13 cellular contexts compared by ENCODE assay signal in genomic region chr6:27517238-27517637, GRCh38. TPM values are rescaled to one million over a fixed set of nuclear protein-coding genes. Genes with fewer than 3 reads are reported as not detected.
DNase-seq lines count a peak whose midpoint lies in the region; ATAC-seq, FAIRE-seq and TF ChIP-seq lines count a peak whose summit lies in the region.
"Had no signal": no experiment of that assay in that cellular context is flagged by ENCODE, and none has a peak within 500 bp of the region (broad histone marks: within the 10 kb centered on the region; RNA-seq: fewer than 3 reads in every experiment).

No MANE protein-coding gene starts in this region.

- peaks cover under 1% of the 10 kb centered on the region for H3K27me3 ChIP-seq in CD8-positive, alpha-beta T cell (ENCODE audit: insufficient read depth, low read length)
- H3K27me3 ChIP-seq in K562 (ENCODE audit: control insufficient read depth in 2 of 2, insufficient read depth in 2 of 2, low read length in 2 of 2) = no peaks in the 10 kb centered on the region
- H3K27me3 ChIP-seq in left lung = peaks cover 31 to 54% of the 10 kb centered on the region in 2 donors

- no peak for TF ChIP-seq EP300 in K562 (IDR thresholded peaks at IDR 0.05; ENCODE audit: low read length)

- no peaks in the 10 kb centered on the region for H3K79me2 ChIP-seq in K562 (ENCODE audit: control insufficient read depth, insufficient read depth, low read length)

- no TSS peak for BruUV-seq in K562 (replicated peaks; lab: Mats Ljungman, UMichigan)

- TF ChIP-seq POLR2A in K562 (conservative IDR thresholded peaks at IDR 0.05) = no peak

- TF ChIP-seq RAD21 in K562 (CRISPR knock-in tag; conservative IDR thresholded peaks at IDR 0.05 in 1 of 2, IDR thresholded peaks at IDR 0.05 in 1 of 2) = no peak

- no peaks in the 10 kb centered on the region for H3K36me3 Mint-ChIP-seq in activated naive CD8-positive, alpha-beta T cell
- peaks cover 2% of the 10 kb centered on the region for H3K36me3 Mint-ChIP-seq in activated naive CD8-positive, alpha-beta T cell treated with anti-CD3 and anti-CD28 coated beads, Interleukin-2, amount 50 U/mL, for 24 hours (ENCODE audit: low read depth)
- peaks cover 4% of the 10 kb centered on the region for H3K36me3 Mint-ChIP-seq in CD8-positive, alpha-beta T cell
- no peaks in the 10 kb centered on the region for H3K36me3 Mint-ChIP-seq in nephron progenitor cell (ENCODE audit: low read depth)

- H3K4me1 Mint-ChIP-seq in activated naive CD8-positive, alpha-beta T cell (ENCODE audit: low read depth) = peaks cover 16% of the 10 kb centered on the region
- H3K4me1 Mint-ChIP-seq in activated naive CD8-positive, alpha-beta T cell treated with anti-CD3 and anti-CD28 coated beads, Interleukin-2, amount 50 U/mL, for 24 hours = peaks cover 25% of the 10 kb centered on the region
- H3K4me1 Mint-ChIP-seq in CD8-positive, alpha-beta T cell (ENCODE audit: low read depth) = peaks cover 19% of the 10 kb centered on the region
- peaks cover 10% of the 10 kb centered on the region for H3K4me1 Mint-ChIP-seq in nephron progenitor cell

- no peaks in the 10 kb centered on the region for H3K36me3 ChIP-seq in CD8-positive, alpha-beta T cell (ENCODE audit: insufficient read depth, low read length)
- H3K36me3 ChIP-seq in K562 (ENCODE audit: control insufficient read depth, insufficient read depth, low read length) (no peaks in the 10 kb centered on the region), left lung (no peaks in the 10 kb centered on the region)

- no peak for ATAC-seq in activated naive CD8-positive, alpha-beta T cell treated with anti-CD3 and anti-CD28 coated beads, Interleukin-2, amount 50 U/mL, for 24 hours
- no peak for ATAC-seq in CD8-positive, alpha-beta T cell
- ATAC-seq in K562 = no peak
- ATAC-seq in left lung = no peak

- no peak overlapping the region for H3K9ac ChIP-seq in K562 (ENCODE audit: insufficient read depth in 1 of 2, low read depth in 2 of 2, low read length in 2 of 2)

- in situ Hi-C loops in K562 (cut with MboI) = loop anchor here (5.0 kb wide), 1 partner anchor 90 kb away; no protein-coding TSS in a partner anchor

- intact Hi-C loops in CD8-positive, alpha-beta T cell (cut with DNase I, micrococcal nuclease) = loop anchor here (5.0 kb wide), 4 partner anchors 170 to 355 kb away; no protein-coding TSS in a partner anchor
- intact Hi-C loops in K562 (cut with micrococcal nuclease) = no loop called here
- intact Hi-C loops in left lung (cut with DNase I) = no loop called here

- H3K9me3 Mint-ChIP-seq in activated naive CD8-positive, alpha-beta T cell (ENCODE audit: low read depth) = no peaks in the 10 kb centered on the region
- no peaks in the 10 kb centered on the region for H3K9me3 Mint-ChIP-seq in activated naive CD8-positive, alpha-beta T cell treated with anti-CD3 and anti-CD28 coated beads, Interleukin-2, amount 50 U/mL, for 24 hours
- H3K9me3 Mint-ChIP-seq in CD8-positive, alpha-beta T cell = no peaks in the 10 kb centered on the region
- no peaks in the 10 kb centered on the region for H3K9me3 Mint-ChIP-seq in nephron progenitor cell
- H3K9me3 Mint-ChIP-seq: H9 had no signal

- POLR2A ChIA-PET in CD8-positive, alpha-beta T cell (lab: Charles Lee) = no interaction called here
- POLR2A ChIA-PET in K562 (lab: Yijun Ruan, JAX) = interaction anchor here (1.1 to 2.4 kb wide), 3 partner anchors 10 to 824 kb away, joined by 3 to 35 read pairs (median 3); no protein-coding TSS in a partner anchor

- H3K4me2 ChIP-seq in K562 (ENCODE audit: insufficient read depth, low read length) = no peak overlapping the region

- WGBS in K562 (ENCODE audit: insufficient coverage, low coverage, missing lambda C conversion rate) = 72% methylated on average over 5 of the region's 5 CpGs

- H3K27ac ChIP-seq in CD8-positive, alpha-beta T cell (ENCODE audit: low read depth, low read length) = no peak overlapping the region
- H3K27ac ChIP-seq in K562 (ENCODE audit: extremely low read depth, low read depth, low read length) (no peak overlapping the region), left lung (no peak overlapping the region)

- no peaks in the 10 kb centered on the region for H3K9me3 ChIP-seq in CD8-positive, alpha-beta T cell (ENCODE audit: low read length)
- H3K9me3 ChIP-seq in K562 (replicated peaks; ENCODE audit: control insufficient read depth, insufficient read depth, low read depth, low read length) (peaks cover 3% of the 10 kb centered on the region; the same call in 1 of the 2 replicates), left lung (no peaks in the 10 kb centered on the region)

- peak overlapping the region; percentile 51 for H3K4me3 Mint-ChIP-seq in activated naive CD8-positive, alpha-beta T cell
- no peak overlapping the region for H3K4me3 Mint-ChIP-seq in activated naive CD8-positive, alpha-beta T cell treated with anti-CD3 and anti-CD28 coated beads, Interleukin-2, amount 50 U/mL, for 24 hours
- H3K4me3 Mint-ChIP-seq in CD8-positive, alpha-beta T cell = peak overlapping the region; percentile 48
- H3K4me3 Mint-ChIP-seq in nephron progenitor cell = peak overlapping the region; percentile 55

- peaks cover 10% of the 10 kb centered on the region for H3K4me1 ChIP-seq in CD8-positive, alpha-beta T cell (ENCODE audit: insufficient read depth, low read length)
- H3K4me1 ChIP-seq in K562 (replicated peaks in 1 of 2; ENCODE audit: control insufficient read depth in 2 of 2, insufficient read depth in 2 of 2, low read length in 2 of 2) = peaks cover 4 to 7% of the 10 kb centered on the region in 2 experiments; a peak in 2 of 5 replicates
- peaks cover 7 to 9% of the 10 kb centered on the region in 2 donors for H3K4me1 ChIP-seq in left lung

- no peak for TF ChIP-seq CTCF in CD8-positive, alpha-beta T cell (IDR thresholded peaks at IDR 0.05)
- TF ChIP-seq CTCF in K562 (IDR thresholded peaks at IDR 0.05 in 2 of 3, conservative IDR thresholded peaks at IDR 0.05 in 1 of 3; ENCODE audit: insufficient read depth in 2 of 3, low read depth in 1 of 3, low read length in 3 of 3) (no peak), nephron progenitor cell (IDR thresholded peaks at IDR 0.05) (no peak), left lung (IDR thresholded peaks at IDR 0.05) (no peak)

- no peak overlapping the region for H3K27ac Mint-ChIP-seq in activated naive CD8-positive, alpha-beta T cell
- no peak overlapping the region for H3K27ac Mint-ChIP-seq in activated naive CD8-positive, alpha-beta T cell treated with anti-CD3 and anti-CD28 coated beads, Interleukin-2, amount 50 U/mL, for 24 hours
- no peak overlapping the region for H3K27ac Mint-ChIP-seq in CD8-positive, alpha-beta T cell
- peak overlapping the region; percentile 17 for H3K27ac Mint-ChIP-seq in nephron progenitor cell
- H3K27ac Mint-ChIP-seq: H9 had no signal

- H3K4me3 ChIP-seq in CD8-positive, alpha-beta T cell (ENCODE audit: low read depth, low read length) = no peak overlapping the region
- no peak overlapping the region for H3K4me3 ChIP-seq in K562
- H3K4me3 ChIP-seq in left lung = no peak overlapping the region

- H3K27me3 Mint-ChIP-seq in activated naive CD8-positive, alpha-beta T cell = peaks cover 19% of the 10 kb centered on the region
- H3K27me3 Mint-ChIP-seq in activated naive CD8-positive, alpha-beta T cell treated with anti-CD3 and anti-CD28 coated beads, Interleukin-2, amount 50 U/mL, for 24 hours = peaks cover 41% of the 10 kb centered on the region
- peaks cover 34% of the 10 kb centered on the region for H3K27me3 Mint-ChIP-seq in CD8-positive, alpha-beta T cell (ENCODE audit: low read depth)
- H3K27me3 Mint-ChIP-seq in nephron progenitor cell (ENCODE audit: low read depth, poor library complexity) = peaks cover 29% of the 10 kb centered on the region

- no peak overlapping the region for H2AFZ ChIP-seq in K562 (ENCODE audit: low read depth, low read length)

- FAIRE-seq in K562 (lab: Jason Lieb, UNC) = no peak
- FAIRE-seq: GM12892 had no signal

- CTCF ChIA-PET in CD8-positive, alpha-beta T cell (lab: Charles Lee) = interaction anchor here (0.5 to 2.8 kb wide), 3 partner anchors 76 to 379 kb away, joined by 3 to 27 read pairs (median 15); no protein-coding TSS in a partner anchor
- CTCF ChIA-PET in K562 (lab: Yijun Ruan, JAX; ENCODE audit: low intra/inter-chr PET ratio) = no interaction called here

- DNase-seq in activated naive CD8-positive, alpha-beta T cell treated with anti-CD3 and anti-CD28 coated beads, Interleukin-2, amount 50 U/mL, for 24 hours = no peak
- DNase-seq in CD8-positive, alpha-beta T cell = no peak
- DNase-seq in K562 (ENCODE audit: extremely low read depth in 1 of 4, low spot score in 3 of 4) (no peak), nephron progenitor cell (no peak), left lung (no peak), HuH-7.5 (ENCODE audit: low spot score) (no peak)
- no peak for DNase-seq in effector CD4-positive, alpha-beta T cell
- DNase-seq: DND-41, GDM1, GOT3, H9 had no signal

- H3K9me1 ChIP-seq in K562 (ENCODE audit: control insufficient read depth, insufficient read depth, low read length) = no peaks in the 10 kb centered on the region

- H4K20me1 ChIP-seq in K562 (replicated peaks; ENCODE audit: control insufficient read depth, insufficient read depth, low read length) = no peaks in the 10 kb centered on the region

TF ChIP-seq in K562, 482 proteins besides CTCF, POLR2A, EP300 and RAD21:
- no peak for TF ChIP-seq ZNF561 (CRISPR knock-in tag; conservative IDR thresholded peaks at IDR 0.05)
- TF ChIP-seq MAFG (tag; conservative IDR thresholded peaks at IDR 0.05) = 0 out of 2 replicates have a peak, but pooled peaks have one; percentile 26
- peak; percentile 69 for TF ChIP-seq ZNF316 (IDR thresholded peaks at IDR 0.05)

RNA-seq across cellular contexts. Expression of gene ZNF184, which starts 44.3 kb away (rescaled TPM):
- total RNA-seq in CD8-positive, alpha-beta T cell = 10 to 100 TPM; 31.8 to 32.9 TPM
- total RNA-seq in K562 (2011; cell fraction: chromatin; rRNA removed; ENCODE audit: low replicate concordance) = 6.7 and 29.3 TPM in 2 replicates
- 3.5 and 7.0 TPM in 2 replicates for total RNA-seq in K562 (2011; cell fraction: nucleolus; rRNA removed)
- total RNA-seq in K562 (2011; cell fraction: nucleoplasm; rRNA removed) = 6.2 and 9.2 TPM in 2 replicates
- total RNA-seq in K562 (2014; rRNA removed) (10.2 and 11.2 TPM in 2 replicates), K562 (2014; rRNA removed; fragmentation: Illumina TruSeq; extraction: Trizol) (21.6 and 25.5 TPM in 2 replicates), K562 (2015; rRNA removed; fragmentation: Illumina TruSeq; extraction: Trizol) (22.1 and 22.2 TPM in 2 replicates), K562 (2021) (10.7 and 11.0 TPM in 2 replicates), left lung (1 to 10 TPM; 6.0 TPM)
- polyA plus RNA-seq in K562 (2011; rRNA removed) (11.6 and 13.8 TPM in 2 replicates), K562 (2014; fragmentation: Illumina TruSeq; extraction: Trizol) (12.8 and 16.2 TPM in 2 replicates), K562 (2014; fragmentation: Nextera tagmentation; extraction: Ambion mirVana) (10 to 100 TPM in 1 of 2 experiments, 1 to 10 TPM in 1; 7.6 to 12.8 TPM), K562 (2014; rRNA removed) (7.7 and 9.0 TPM in 2 replicates)
- polyA plus RNA-seq in K562 (2011; cell fraction: cytosol; rRNA removed) = 1.7 and 4.6 TPM in 2 replicates
- polyA plus RNA-seq in K562 (2011; cell fraction: nucleus; rRNA removed) = 4.5 and 9.0 TPM in 2 replicates
- polyA plus RNA-seq in K562 (2012) = 7.6 and 9.3 TPM in 2 replicates
- polyA minus RNA-seq in K562 (2011; rRNA and poly(A)+ RNA removed) = 18.5 and 30.8 TPM in 2 replicates
- polyA minus RNA-seq in K562 (2011; cell fraction: cytosol; rRNA and poly(A)+ RNA removed) = 7.3 and 7.5 TPM in 2 replicates
- polyA minus RNA-seq in K562 (2011; cell fraction: nucleus; rRNA and poly(A)+ RNA removed) = 6.5 and 12.1 TPM in 2 replicates

Comparison
In these comparisons a context has a peak if more than half of its experiments do, and no peak if none do; other contexts are left out.
1. intact Hi-C loops: an anchor here in CD8-positive, alpha-beta T cell (5.0 kb wide); none called in K562 and left lung.